ENCODE assay signal across 15 cellular contexts in genomic region chr1:12552951-12553921, GRCh38.
DNase-seq lines count a peak whose midpoint lies in the region; ATAC-seq and TF ChIP-seq lines count a peak whose summit lies in the region.
"Had no signal": no experiment of that assay in that cellular context is flagged by ENCODE, and none has a peak within 500 bp of the region (broad histone marks: within the 10 kb centered on the region; RNA-seq: fewer than 3 reads in every experiment).

No MANE protein-coding gene starts in this region.

- H3K4me1 Mint-ChIP-seq in activated naive CD8-positive, alpha-beta T cell treated with anti-CD3 and anti-CD28 coated beads, Interleukin-2, amount 50 U/mL, for 24 hours, result peaks cover 8% of the 10 kb centered on the region
- peaks cover 16% of the 10 kb centered on the region for H3K4me1 Mint-ChIP-seq in activated naive CD8-positive, alpha-beta T cell treated with anti-CD3 and anti-CD28 coated beads for 36 hours

- WGBS in neuronal stem cell (ENCODE audit: extremely low coverage in 2 of 2, insufficient read length in 2 of 2, insufficient replicate concordance in 1 of 2), 2 donors, result no CpG with 5 or more reads among the region's 16 CpGs

- H3K18ac ChIP-seq in neuronal stem cell (ENCODE audit: low read length), result peak overlapping the region; percentile 94

- no peak overlapping the region for H2BK120ac ChIP-seq in neuronal stem cell (ENCODE audit: low read depth, low read length)

- H3K4me3 ChIP-seq in neuronal stem cell (ENCODE audit: low read length in 2 of 2), result no peak overlapping the region
- H3K4me3 ChIP-seq in uterus, result no peak overlapping the region

- H2AFZ ChIP-seq in neuronal stem cell (ENCODE audit: low read length), result no peak overlapping the region

- peak overlapping the region; percentile 80 for H2BK12ac ChIP-seq in neuronal stem cell (ENCODE audit: low read length)

- no peak for DNase-seq in activated naive CD8-positive, alpha-beta T cell treated with anti-CD3 and anti-CD28 coated beads, Interleukin-2, amount 50 U/mL, for 24 hours
- no peak for DNase-seq in activated naive CD8-positive, alpha-beta T cell treated with anti-CD3 and anti-CD28 coated beads for 36 hours
- DNase-seq in Right ventricle myocardium superior (no peak), neuronal stem cell (ENCODE audit: low spot score) (no peak), uterus (no peak), T-helper 2 cell (no peak), glomerular visceral epithelial cell (ENCODE audit: extremely low spot score) (no peak)
- DNase-seq: ACHN; activated T-cell treated with anti-CD3 and anti-CD28 coated beads, Interleukin-2, amount 50 U/mL, for 1 hour; DND-41; NCI-H774; stimulated activated CD4-positive, alpha-beta T cell treated with anti-CD3 and anti-CD28 coated beads, Interleukin-4, amount 100 ng/mL, for 24 hours had no signal

- peak overlapping the region; percentile 45 for H3K23ac ChIP-seq in neuronal stem cell (ENCODE audit: low read depth, low read length, poor library complexity)

- no peaks in the 10 kb centered on the region for H3K27me3 Mint-ChIP-seq in activated naive CD8-positive, alpha-beta T cell treated with anti-CD3 and anti-CD28 coated beads, Interleukin-2, amount 50 U/mL, for 24 hours
- no peaks in the 10 kb centered on the region for H3K27me3 Mint-ChIP-seq in activated naive CD8-positive, alpha-beta T cell treated with anti-CD3 and anti-CD28 coated beads for 36 hours

- H3K9ac ChIP-seq in neuronal stem cell (ENCODE audit: low read depth, low read length, poor library complexity), result no peak overlapping the region

- H4K8ac ChIP-seq in neuronal stem cell (ENCODE audit: low read depth, low read length), result no peak overlapping the region

- no peak for ATAC-seq in activated naive CD8-positive, alpha-beta T cell treated with anti-CD3 and anti-CD28 coated beads, Interleukin-2, amount 50 U/mL, for 24 hours
- ATAC-seq in Right ventricle myocardium superior (ENCODE audit: poor library complexity), result peak; percentile 66
- ATAC-seq in GM21360 (IDR thresholded peaks at IDR 0.05; ENCODE audit: unreplicated experiment), result no peak

- intact Hi-C loops in Right ventricle myocardium superior (cut with DNase I) (no loop called here), uterus (cut with DNase I; ENCODE audit: low total_unique reads) (no loop called here)

- H3K79me1 ChIP-seq in neuronal stem cell (ENCODE audit: low read depth, low read length), result no peaks in the 10 kb centered on the region

- no peaks in the 10 kb centered on the region for H3K27me3 ChIP-seq in neuronal stem cell (ENCODE audit: control insufficient read depth in 3 of 3, insufficient read depth in 3 of 3, low read depth in 1 of 3, low read length in 3 of 3)
- no peaks in the 10 kb centered on the region for H3K27me3 ChIP-seq in uterus

- peak overlapping the region; percentile 62 for H4K91ac ChIP-seq in neuronal stem cell (ENCODE audit: low read depth, low read length, poor library complexity)

- H3K9me3 Mint-ChIP-seq in activated naive CD8-positive, alpha-beta T cell treated with anti-CD3 and anti-CD28 coated beads, Interleukin-2, amount 50 U/mL, for 24 hours, result no peaks in the 10 kb centered on the region
- H3K9me3 Mint-ChIP-seq in activated naive CD8-positive, alpha-beta T cell treated with anti-CD3 and anti-CD28 coated beads for 36 hours, result no peaks in the 10 kb centered on the region

- H3K4me2 ChIP-seq in neuronal stem cell (ENCODE audit: insufficient read depth, low read length, poor library complexity, severe bottlenecking), result no peak overlapping the region

- no peak overlapping the region for H3K27ac ChIP-seq in neuronal stem cell (replicated peaks; ENCODE audit: low read length)
- peak overlapping the region; percentile 46 to 60 for H3K27ac ChIP-seq in uterus
- H3K27ac ChIP-seq: HL-60, VCaP had no signal

- H3K4me3 Mint-ChIP-seq in activated naive CD8-positive, alpha-beta T cell treated with anti-CD3 and anti-CD28 coated beads, Interleukin-2, amount 50 U/mL, for 24 hours, result no peak overlapping the region
- H3K4me3 Mint-ChIP-seq in activated naive CD8-positive, alpha-beta T cell treated with anti-CD3 and anti-CD28 coated beads for 36 hours, result no peak overlapping the region

- peak overlapping the region; percentile 76 for H2BK15ac ChIP-seq in neuronal stem cell (ENCODE audit: low read length)

- peak overlapping the region; percentile 25 for H3K14ac ChIP-seq in neuronal stem cell (ENCODE audit: low read length)

- H3K36me3 ChIP-seq in neuronal stem cell (replicated peaks in 1 of 2; ENCODE audit: control insufficient read depth in 2 of 2, insufficient read depth in 2 of 2, low read length in 2 of 2), result no peaks in the 10 kb centered on the region
- no peaks in the 10 kb centered on the region for H3K36me3 ChIP-seq in uterus

- peak overlapping the region; percentile 73 for H2BK5ac ChIP-seq in neuronal stem cell (ENCODE audit: low read length)

- no peaks in the 10 kb centered on the region for H3K36me3 Mint-ChIP-seq in activated naive CD8-positive, alpha-beta T cell treated with anti-CD3 and anti-CD28 coated beads, Interleukin-2, amount 50 U/mL, for 24 hours (ENCODE audit: low read depth)
- H3K36me3 Mint-ChIP-seq in activated naive CD8-positive, alpha-beta T cell treated with anti-CD3 and anti-CD28 coated beads for 36 hours, result no peaks in the 10 kb centered on the region

- peak overlapping the region; percentile 2 for H3K4ac ChIP-seq in neuronal stem cell (ENCODE audit: low read length)

- TF ChIP-seq POLR2A in uterus (IDR thresholded peaks at IDR 0.05), result no peak

- no peak for TF ChIP-seq CTCF in uterus (IDR thresholded peaks at IDR 0.05)

- peak overlapping the region; percentile 25 for H3K27ac Mint-ChIP-seq in activated naive CD8-positive, alpha-beta T cell treated with anti-CD3 and anti-CD28 coated beads, Interleukin-2, amount 50 U/mL, for 24 hours
- no peak overlapping the region for H3K27ac Mint-ChIP-seq in activated naive CD8-positive, alpha-beta T cell treated with anti-CD3 and anti-CD28 coated beads for 36 hours

- peak overlapping the region; percentile 99 for H2AK5ac ChIP-seq in neuronal stem cell (ENCODE audit: low read depth, low read length)

- H3K9me3 ChIP-seq in neuronal stem cell (replicated peaks in 1 of 2; ENCODE audit: control insufficient read depth in 2 of 2, insufficient read depth in 1 of 2, low read depth in 1 of 2, low read length in 2 of 2) (peaks cover 0 to 2% of the 10 kb centered on the region in 2 donors), uterus (no peaks in the 10 kb centered on the region)

- H3K4me1 ChIP-seq in neuronal stem cell (ENCODE audit: control insufficient read depth in 2 of 2, insufficient read depth in 1 of 2, low read depth in 1 of 2, low read length in 2 of 2) (peaks cover 7 to 38% of the 10 kb centered on the region in 2 donors), uterus (peaks cover 10 to 11% of the 10 kb centered on the region in 2 donors)
